In the genomic region with DNA sequence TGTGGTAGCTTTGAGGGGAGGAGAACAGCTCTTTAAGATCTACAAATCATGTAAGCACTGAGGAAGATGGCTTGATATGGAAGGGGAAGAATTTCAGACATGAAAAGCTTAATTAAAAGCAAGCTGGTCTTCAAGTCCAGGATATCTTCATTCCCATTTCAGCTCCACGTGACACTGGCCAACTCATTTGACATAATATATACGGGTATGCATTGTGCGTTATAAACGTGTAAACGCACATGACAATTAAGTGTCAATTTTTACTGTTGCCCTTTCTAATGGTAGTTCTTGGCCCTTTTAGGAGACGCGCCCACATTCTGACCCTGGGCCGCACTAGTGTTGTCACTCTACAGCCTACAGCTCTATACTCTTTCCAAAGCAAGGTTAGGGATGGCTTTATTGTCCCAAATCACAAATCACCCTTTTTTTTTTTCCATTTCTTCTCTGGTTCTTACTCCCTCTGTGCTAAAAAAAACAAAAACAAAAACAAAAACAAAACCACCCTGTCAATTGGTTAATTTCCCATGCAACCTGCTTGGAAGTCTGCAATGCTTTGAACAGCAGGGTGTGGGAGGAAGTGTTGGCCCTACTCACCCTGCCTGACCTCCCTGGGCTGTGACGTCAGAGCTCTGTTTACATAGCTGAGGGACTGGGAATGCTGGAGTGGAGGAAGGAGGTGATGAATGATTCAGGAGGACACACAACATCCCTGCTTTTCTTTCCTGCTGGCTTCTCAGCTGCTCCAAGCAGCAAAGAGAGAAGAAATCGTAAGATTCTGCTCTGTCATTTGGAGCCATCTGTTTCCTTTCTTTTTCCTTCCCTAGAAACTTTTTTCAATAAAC, we compare ENCODE assay signal across 9 cellular contexts. TPM values are rescaled to one million over a fixed set of nuclear protein-coding genes. Genes with fewer than 3 reads are reported as not detected.
DNase-seq lines count a peak whose midpoint lies in the region; ATAC-seq and TF ChIP-seq lines count a peak whose summit lies in the region.
"Had no signal": no experiment of that assay in that cellular context is flagged by ENCODE, and none has a peak within 500 bp of the region (broad histone marks: within the 10 kb centered on the region; RNA-seq: fewer than 3 reads in every experiment).

No MANE protein-coding gene starts in this region.

- H3K4me1 Mint-ChIP-seq in stimulated activated naive B cell treated with anti-CD40 and anti-IgM and Interleukin-4, amounts not matched to agents 10 μg/mL and 1 μg/mL and 100 μg/mL, for 72 hours: peaks cover 0 to 5% of the 10 kb centered on the region in 2 donors

- intact Hi-C loops in Right ventricle myocardium superior (cut with DNase I): no loop called here

- ATAC-seq in RWPE2 (ENCODE audit: low read depth) (peak; percentile 67), Right ventricle myocardium superior (ENCODE audit: poor library complexity) (peak; percentile 85), HG03442 (IDR thresholded peaks at IDR 0.05; ENCODE audit: unreplicated experiment) (no peak)
- ATAC-seq in stimulated activated naive B cell treated with anti-CD40 and anti-IgM and Interleukin-4, amounts not matched to agents 10 μg/mL and 1 μg/mL and 100 μg/mL, for 72 hours (replicated peaks): no peak

- TF ChIP-seq CTCF in RWPE2 (IDR thresholded peaks at IDR 0.05; ENCODE audit: poor library complexity, severe bottlenecking): no peak
- no peak for TF ChIP-seq CTCF in retinal pigment epithelial cell (conservative IDR thresholded peaks at IDR 0.05; ENCODE audit: low read depth, low read length)

- no peak overlapping the region for H3K4me3 Mint-ChIP-seq in stimulated activated naive B cell treated with anti-CD40 and anti-IgM and Interleukin-4, amounts not matched to agents 10 μg/mL and 1 μg/mL and 100 μg/mL, for 72 hours
- H3K4me3 Mint-ChIP-seq: stimulated activated naive CD8-positive, alpha-beta T cell treated with anti-CD3 and anti-CD28 coated beads, Interleukin-15, Interleukin-2, amounts not matched to agents 100 ng/mL and 50 ng/mL, for 24 hours had no signal

- H3K9me3 ChIP-seq in RWPE2 (ENCODE audit: severe bottlenecking): no peaks in the 10 kb centered on the region

- no peak overlapping the region for H3K27ac ChIP-seq in RWPE2 (ENCODE audit: poor library complexity, severe bottlenecking)

- no peaks in the 10 kb centered on the region for H3K36me3 ChIP-seq in RWPE2 (ENCODE audit: low read depth)

- H3K27me3 Mint-ChIP-seq in stimulated activated naive B cell treated with anti-CD40 and anti-IgM and Interleukin-4, amounts not matched to agents 10 μg/mL and 1 μg/mL and 100 μg/mL, for 72 hours: no peaks in the 10 kb centered on the region
- H3K27me3 Mint-ChIP-seq: stimulated activated naive CD8-positive, alpha-beta T cell treated with anti-CD3 and anti-CD28 coated beads, Interleukin-15, Interleukin-2, amounts not matched to agents 100 ng/mL and 50 ng/mL, for 24 hours had no signal

- H3K4me3 ChIP-seq in RWPE2 (ENCODE audit: severe bottlenecking) (no peak overlapping the region), retinal pigment epithelial cell (ENCODE audit: low read length) (no peak overlapping the region)

- H3K27ac Mint-ChIP-seq in stimulated activated naive B cell treated with anti-CD40 and anti-IgM and Interleukin-4, amounts not matched to agents 10 μg/mL and 1 μg/mL and 100 μg/mL, for 72 hours: no peak overlapping the region
- H3K27ac Mint-ChIP-seq: stimulated activated naive CD8-positive, alpha-beta T cell treated with anti-CD3 and anti-CD28 coated beads, Interleukin-15, Interleukin-2, amounts not matched to agents 100 ng/mL and 50 ng/mL, for 24 hours had no signal

- peaks cover under 1 to 14% of the 10 kb centered on the region in 2 donors for H3K36me3 Mint-ChIP-seq in stimulated activated naive B cell treated with anti-CD40 and anti-IgM and Interleukin-4, amounts not matched to agents 10 μg/mL and 1 μg/mL and 100 μg/mL, for 72 hours

- no peaks in the 10 kb centered on the region for H3K27me3 ChIP-seq in RWPE2 (ENCODE audit: insufficient read depth, poor library complexity, severe bottlenecking)

- DNase-seq in H4 (ENCODE audit: low spot score) (peak; percentile 89), RWPE2 (ENCODE audit: low spot score) (peak; percentile 85), Right ventricle myocardium superior (peak; percentile 80), retinal pigment epithelial cell (ENCODE audit: low read depth) (peak; percentile 59), NCI-H524 treated with DMSO at 0.1 percent for 48 hours (lab: John Stamatoyannopoulos, UW) (no peak), UCSD-AML1 (lab: John Stamatoyannopoulos, UW; ENCODE audit: unreplicated experiment) (no peak)
- DNase-seq in stimulated activated naive B cell treated with anti-CD40 and anti-IgM and Interleukin-4, amounts not matched to agents 10 μg/mL and 1 μg/mL and 100 μg/mL, for 72 hours: no peak

- H3K9me3 Mint-ChIP-seq in stimulated activated naive B cell treated with anti-CD40 and anti-IgM and Interleukin-4, amounts not matched to agents 10 μg/mL and 1 μg/mL and 100 μg/mL, for 72 hours: no peaks in the 10 kb centered on the region
- H3K9me3 Mint-ChIP-seq: stimulated activated naive CD8-positive, alpha-beta T cell treated with anti-CD3 and anti-CD28 coated beads, Interleukin-15, Interleukin-2, amounts not matched to agents 100 ng/mL and 50 ng/mL, for 24 hours had no signal

- H3K4me1 ChIP-seq in RWPE2 (ENCODE audit: insufficient read depth, poor library complexity, severe bottlenecking): peaks cover 52% of the 10 kb centered on the region

RNA-seq across cellular contexts. Expression of a gene that starts 19.3 kb away (rescaled TPM):
- 27.3 and 30.5 TPM in 2 replicates for total RNA-seq in H4 (2014; rRNA removed; shearing (Covaris generic))
- total RNA-seq in Right ventricle myocardium superior: 24.4 TPM

Comparison
In these comparisons a context has a peak if more than half of its experiments do, and no peak if none do; other contexts are left out.
1. DNase-seq: peak in H4 (single experiment), RWPE2 (single experiment), Right ventricle myocardium superior (single experiment) and retinal pigment epithelial cell (single experiment); none in NCI-H524 treated with DMSO at 0.1 percent for 48 hours (single experiment), stimulated activated naive B cell treated with anti-CD40 and anti-IgM and Interleukin-4, amounts not matched to agents 10 μg/mL and 1 μg/mL and 100 μg/mL, for 72 hours (single experiment) and UCSD-AML1 (single experiment).
2. ATAC-seq: peak in RWPE2 (single experiment) and Right ventricle myocardium superior (single experiment); none in HG03442 (single experiment) and stimulated activated naive B cell treated with anti-CD40 and anti-IgM and Interleukin-4, amounts not matched to agents 10 μg/mL and 1 μg/mL and 100 μg/mL, for 72 hours (0 of 2).